8 cellular contexts compared by ENCODE assay signal in genomic region chr1:26111530-26112406, GRCh38. TPM values are rescaled to one million over a fixed set of nuclear protein-coding genes. Genes with fewer than 3 reads are reported as not detected.
DNase-seq lines count a peak whose midpoint lies in the region; ATAC-seq, FAIRE-seq and TF ChIP-seq lines count a peak whose summit lies in the region.

Gene PDIK1L (plus strand): TSS chr1:26111824. CDS start chr1:26114309, 2,485 bp downstream.

- POLR2A ChIA-PET in H1 (lab: Charles Lee; ENCODE audit: partially characterized antibody), result interaction anchor here (0.7 to 2.4 kb wide), 14 partner anchors 12 to 300 kb away, joined by 3 to 9 read pairs (median 3); partner anchors contain the start of gene CEP85

- TF ChIP-seq RAD21 in H1 (IDR thresholded peaks at IDR 0.05 in 1 of 2, conservative IDR thresholded peaks at IDR 0.05 in 1 of 2; ENCODE audit: low read depth in 2 of 2, low read length in 2 of 2), result no peak

- peak; percentile 66 to 83 for TF ChIP-seq POLR2A in H1 (IDR thresholded peaks at IDR 0.05; ENCODE audit: control extremely low read depth in 1 of 2, low read depth in 2 of 2, low read length in 2 of 2)

- peak within 1 kb of the TSS; percentile 85 for H4K91ac ChIP-seq in H1 (replicated peaks; ENCODE audit: insufficient read length, low read length)

- no peaks in the 10 kb centered on the region for H3K79me2 ChIP-seq in H1 (ENCODE audit: control insufficient read depth in 1 of 2, insufficient read depth in 2 of 2, low read length in 2 of 2)

- H4K5ac ChIP-seq in H1 (ENCODE audit: insufficient read length, low read depth, low read length), result peak within 1 kb of the TSS; percentile 97

- H3K23ac ChIP-seq in H1 (ENCODE audit: insufficient read length), result peak within 1 kb of the TSS; percentile 12

- 1% methylated on average over 64 of the region's 96 CpGs; no CpG with 5 or more reads in 1 of the 2 experiments for WGBS in H1 (ENCODE audit: extremely low coverage in 1 of 2, insufficient coverage in 1 of 2, insufficient read length in 1 of 2, insufficient replicate concordance in 2 of 2, low coverage in 1 of 2, low lambda C conversion rate in 2 of 2, missing lambda C conversion rate in 1 of 2), 2 experiments
- 0% methylated on average over 57 to 75 of the region's 96 CpGs for WGBS in mesodermal cell (ENCODE audit: insufficient coverage in 2 of 2), 2 experiments

- H3K79me1 ChIP-seq in H1 (ENCODE audit: low read depth, low read length), result no peaks in the 10 kb centered on the region

- DNase-seq in COR-L47 (lab: John Stamatoyannopoulos, UW), result peak; percentile 95
- peak; percentile 97 for DNase-seq in NT2/D1 (ENCODE audit: low read depth, low spot score)
- peak; percentile 94 for DNase-seq in activated CD8-positive, alpha-beta memory T cell treated with anti-CD3 and anti-CD28 coated beads, Interleukin-2, amount 10 ng/mL, durations not matched to agents 7 days and 5 days
- DNase-seq in H1 (ENCODE audit: low read depth in 1 of 2, low spot score in 2 of 2), result peak; percentile 81 to 91
- peak; percentile 87 for DNase-seq in stimulated activated CD8-positive, alpha-beta memory T cell treated with anti-CD3 and anti-CD28 coated beads, Interleukin-15, amount 100 ng/mL, for 1 hour (ENCODE audit: low read depth)

- ATAC-seq in GM21423 (IDR thresholded peaks at IDR 0.05; ENCODE audit: unreplicated experiment), result peak; percentile 68
- ATAC-seq in activated CD8-positive, alpha-beta memory T cell treated with anti-CD3 and anti-CD28 coated beads, Interleukin-2, amount 10 ng/mL, durations not matched to agents 7 days and 5 days, result peak; percentile 87

- TF ChIP-seq EP300 in H1 (IDR thresholded peaks at IDR 0.05; ENCODE audit: borderline replicate concordance in 1 of 2, low read depth in 2 of 2, low read length in 2 of 2), result peak; percentile 1 to 4; a peak in 1 of 3 replicates

- H2BK15ac ChIP-seq in H1 (ENCODE audit: low read length), result peak within 1 kb of the TSS; percentile 100

- peaks cover 14% of the 10 kb centered on the region for H3K36me3 Mint-ChIP-seq in activated CD8-positive, alpha-beta memory T cell treated with anti-CD3 and anti-CD28 coated beads, Interleukin-2, amount 10 ng/mL, durations not matched to agents 7 days and 5 days

- H3K36me3 ChIP-seq in HUES6 (ENCODE audit: control insufficient read depth, insufficient read depth, low read length) (peaks cover 4% of the 10 kb centered on the region; the same call in 1 of the 2 replicates), NT2/D1 (ENCODE audit: insufficient read depth, insufficient read length, low read length) (peaks cover 10% of the 10 kb centered on the region), H1 (ENCODE audit: control insufficient read depth in 2 of 4, insufficient read depth in 4 of 4, low read length in 3 of 4) (peaks cover 0 to 4% (median 0%) of the 10 kb centered on the region in 4 experiments; a peak in 2 of 8 replicates), mesodermal cell (ENCODE audit: control insufficient read depth, insufficient read depth, low read length) (peaks cover 8% of the 10 kb centered on the region)

- H3K9me3 Mint-ChIP-seq in activated CD8-positive, alpha-beta memory T cell treated with anti-CD3 and anti-CD28 coated beads, Interleukin-2, amount 10 ng/mL, durations not matched to agents 7 days and 5 days (ENCODE audit: low read depth), result no peaks in the 10 kb centered on the region

- H3K4me2 ChIP-seq in H1 (ENCODE audit: insufficient read depth in 1 of 2, low read depth in 2 of 2, low read length in 2 of 2), result peak within 1 kb of the TSS; percentile 77 to 95

- H4K20me1 ChIP-seq in H1 (replicated peaks in 1 of 2; ENCODE audit: control insufficient read depth in 1 of 2, insufficient read depth in 2 of 2, low read length in 2 of 2), result peaks cover 0 to 1% of the 10 kb centered on the region in 2 experiments

- no peak for TF ChIP-seq CTCF in H1 (IDR thresholded peaks at IDR 0.05; ENCODE audit: control extremely low read depth in 1 of 3, insufficient read depth in 1 of 3, low read depth in 1 of 3, low read length in 3 of 3)

- no peak within 1 kb of the TSS for H2AK5ac ChIP-seq in H1 (ENCODE audit: low read depth, low read length)

- no peak within 1 kb of the TSS for H3K14ac ChIP-seq in H1 (ENCODE audit: insufficient read length)

- H3K27ac Mint-ChIP-seq in activated CD8-positive, alpha-beta memory T cell treated with anti-CD3 and anti-CD28 coated beads, Interleukin-2, amount 10 ng/mL, durations not matched to agents 7 days and 5 days, result peak within 1 kb of the TSS; percentile 94

- H2BK12ac ChIP-seq in H1 (ENCODE audit: low read depth, low read length), result peak within 1 kb of the TSS; percentile 68

- H3K27me3 ChIP-seq in HUES6 (ENCODE audit: control insufficient read depth, insufficient read depth, low read length), result peaks cover 13% of the 10 kb centered on the region
- H3K27me3 ChIP-seq in NT2/D1 (ENCODE audit: insufficient read depth, insufficient read length), result peaks cover 18% of the 10 kb centered on the region
- peaks cover 0 to 11% (median 7%) of the 10 kb centered on the region in 4 experiments; a peak in 4 of 7 replicates for H3K27me3 ChIP-seq in H1 (replicated peaks in 1 of 4; ENCODE audit: control insufficient read depth in 3 of 4, extremely low read depth in 1 of 4, insufficient read depth in 3 of 4, low read length in 3 of 4)

- CTCF ChIA-PET in activated CD8-positive, alpha-beta memory T cell treated with anti-CD3 and anti-CD28 coated beads, Interleukin-2, amount 10 ng/mL, durations not matched to agents 7 days and 5 days (lab: Charles Lee), result interaction anchor here (1.0 to 8.0 kb wide), 9 partner anchors 13 to 586 kb away, joined by 3 to 93 read pairs (median 4); partner anchors contain the start of genes CEP85 and ZNF593
- CTCF ChIA-PET in H1 (lab: Charles Lee; ENCODE audit: partially characterized antibody), result interaction anchor here (0.6 to 1.9 kb wide), 6 partner anchors 9 to 76 kb away, joined by 3 to 5 read pairs (median 3); partner anchors contain the start of gene ZNF593

- H3K27me3 Mint-ChIP-seq in activated CD8-positive, alpha-beta memory T cell treated with anti-CD3 and anti-CD28 coated beads, Interleukin-2, amount 10 ng/mL, durations not matched to agents 7 days and 5 days, result no peaks in the 10 kb centered on the region

- no peak for FAIRE-seq in H1 (lab: Jason Lieb, UNC)

- peak within 1 kb of the TSS; percentile 91 for H3K4me3 Mint-ChIP-seq in activated CD8-positive, alpha-beta memory T cell treated with anti-CD3 and anti-CD28 coated beads, Interleukin-2, amount 10 ng/mL, durations not matched to agents 7 days and 5 days

- H3K4me1 Mint-ChIP-seq in activated CD8-positive, alpha-beta memory T cell treated with anti-CD3 and anti-CD28 coated beads, Interleukin-2, amount 10 ng/mL, durations not matched to agents 7 days and 5 days, result peaks cover 30% of the 10 kb centered on the region

- H3K4ac ChIP-seq in H1 (replicated peaks; ENCODE audit: insufficient read length, low read depth, low read length), result peak within 1 kb of the TSS; percentile 44

- peak within 1 kb of the TSS; percentile 99 for H2AFZ ChIP-seq in H1 (ENCODE audit: low read length)

- H3K4me3 ChIP-seq in HUES6 (ENCODE audit: low read depth, low read length), result peak within 1 kb of the TSS; percentile 90
- H3K4me3 ChIP-seq in NT2/D1 (ENCODE audit: insufficient read length, low read depth), result peak within 1 kb of the TSS; percentile 99
- peak within 1 kb of the TSS; percentile 78 to 92 (median 89) for H3K4me3 ChIP-seq in H1 (ENCODE audit: extremely low read depth in 1 of 4, insufficient read depth in 2 of 4, low read depth in 3 of 4, low read length in 4 of 4)
- peak within 1 kb of the TSS; percentile 87 for H3K4me3 ChIP-seq in mesodermal cell (ENCODE audit: extremely low read depth, insufficient read depth, low read length, poor library complexity, severe bottlenecking)

- peaks cover 10% of the 10 kb centered on the region for H3K4me1 ChIP-seq in HUES6 (ENCODE audit: control insufficient read depth, insufficient read depth, low read length)
- H3K4me1 ChIP-seq in NT2/D1 (ENCODE audit: insufficient read depth, insufficient read length), result no peaks in the 10 kb centered on the region
- H3K4me1 ChIP-seq in H1 (replicated peaks in 1 of 4; ENCODE audit: control insufficient read depth in 3 of 4, insufficient read depth in 4 of 4, low read length in 3 of 4), result peaks cover 0 to 5% (median 3%) of the 10 kb centered on the region in 4 experiments; a peak in 3 of 7 replicates
- H3K4me1 ChIP-seq in mesodermal cell (ENCODE audit: control insufficient read depth, insufficient read depth, low read length, poor library complexity, severe bottlenecking), result peaks cover 7% of the 10 kb centered on the region

- H3K23me2 ChIP-seq in H1 (ENCODE audit: low read depth, low read length), result peaks cover 9% of the 10 kb centered on the region

- no peak within 1 kb of the TSS for H2BK20ac ChIP-seq in H1 (ENCODE audit: low read length)

- H3K27ac ChIP-seq in HUES6 (ENCODE audit: low read depth, low read length), result peak within 1 kb of the TSS; percentile 87
- peak within 1 kb of the TSS; percentile 84 for H3K27ac ChIP-seq in H1 (ENCODE audit: low read depth, low read length)
- peak within 1 kb of the TSS; percentile 81 for H3K27ac ChIP-seq in mesodermal cell (ENCODE audit: low read depth, low read length, severe bottlenecking)

- H4K8ac ChIP-seq in H1 (ENCODE audit: extremely low read depth, insufficient read depth, low read length), result peak within 1 kb of the TSS; percentile 90

- peak within 1 kb of the TSS; percentile 94 for H2BK5ac ChIP-seq in H1 (ENCODE audit: low read depth, low read length)

- peak within 1 kb of the TSS; percentile 87 for H2BK120ac ChIP-seq in H1 (replicated peaks; ENCODE audit: low read depth, low read length)

- H3K9ac ChIP-seq in HUES6 (ENCODE audit: low read length), result peak within 1 kb of the TSS; percentile 82
- H3K9ac ChIP-seq in NT2/D1 (ENCODE audit: insufficient read length, low read depth), result peak within 1 kb of the TSS; percentile 99
- peak within 1 kb of the TSS; percentile 89 to 95 (median 89) for H3K9ac ChIP-seq in H1 (replicated peaks in 1 of 4; ENCODE audit: extremely low read depth in 1 of 4, low read depth in 3 of 4, low read length in 3 of 4)

- peak within 1 kb of the TSS; percentile 97 for H3K56ac ChIP-seq in H1 (replicated peaks; ENCODE audit: insufficient read length, low read depth, low read length)

- peak within 1 kb of the TSS; percentile 97 for H3K18ac ChIP-seq in H1 (ENCODE audit: extremely low read depth, low read length)

- H3K9me3 ChIP-seq in HUES6 (ENCODE audit: control insufficient read depth, insufficient read depth, low read depth, low read length), result no peaks in the 10 kb centered on the region
- H3K9me3 ChIP-seq in NT2/D1 (ENCODE audit: insufficient read depth, low read length), result no peaks in the 10 kb centered on the region
- no peaks in the 10 kb centered on the region for H3K9me3 ChIP-seq in H1 (ENCODE audit: insufficient read depth in 2 of 2, low read depth in 1 of 2, low read length in 1 of 2)
- no peaks in the 10 kb centered on the region for H3K9me3 ChIP-seq in mesodermal cell (ENCODE audit: control insufficient read depth, low read length)

RNA-seq across cellular contexts. Expression of gene PDIK1L, which starts in this region (rescaled TPM):
- total RNA-seq in activated CD8-positive, alpha-beta memory T cell treated with anti-CD3 and anti-CD28 coated beads, Interleukin-2, amount 10 ng/mL, durations not matched to agents 7 days and 5 days, result 10 to 100 TPM; 18.3 to 20.2 TPM
- total RNA-seq in H1 (2021; fragmentation: NEBNext Ultra II Directional; extraction: Animal tissue kit (Norgen Biotek cat#: 25700)), result 4.5 and 5.2 TPM in 2 replicates
- 0.83 and 0.95 TPM in 2 replicates for polyA plus RNA-seq in H1 (2011; rRNA removed)
- polyA plus RNA-seq in H1 (2011; cell fraction: cytosol; rRNA removed), result 1.6 TPM
- 1.2 TPM for polyA plus RNA-seq in H1 (2011; cell fraction: nucleus; rRNA removed)
- polyA plus RNA-seq in H1 (2012, experiment 1 of 2), result 1.5 to 4.6 TPM (median 2.2 TPM) in 4 replicates
- 0.37 TPM for polyA plus RNA-seq in H1 (2012, experiment 2 of 2)
- 1.5 TPM for polyA plus RNA-seq in H1 (2013, experiment 1 of 2)
- 1.5 TPM for polyA plus RNA-seq in H1 (2013, experiment 2 of 2)
- polyA minus RNA-seq in H1 (2011; rRNA and poly(A)+ RNA removed), result 4.8 and 5.8 TPM in 2 replicates
- 1.8 TPM for polyA minus RNA-seq in H1 (2011; cell fraction: cytosol; rRNA and poly(A)+ RNA removed)
- 3.8 TPM for polyA minus RNA-seq in H1 (2011; cell fraction: nucleus; rRNA and poly(A)+ RNA removed)
- 2.6 TPM for polyA plus RNA-seq in mesodermal cell (2013, experiment 1 of 2)
- 2.9 TPM for polyA plus RNA-seq in mesodermal cell (2013, experiment 2 of 2)

Comparison
In these comparisons a context has a peak if more than half of its experiments do, and no peak if none do; other contexts are left out.
1. Peak in every context shown above with its lines: DNase-seq, ATAC-seq, H3K4me3 ChIP-seq and H3K27ac ChIP-seq.